In the genomic region with DNA sequence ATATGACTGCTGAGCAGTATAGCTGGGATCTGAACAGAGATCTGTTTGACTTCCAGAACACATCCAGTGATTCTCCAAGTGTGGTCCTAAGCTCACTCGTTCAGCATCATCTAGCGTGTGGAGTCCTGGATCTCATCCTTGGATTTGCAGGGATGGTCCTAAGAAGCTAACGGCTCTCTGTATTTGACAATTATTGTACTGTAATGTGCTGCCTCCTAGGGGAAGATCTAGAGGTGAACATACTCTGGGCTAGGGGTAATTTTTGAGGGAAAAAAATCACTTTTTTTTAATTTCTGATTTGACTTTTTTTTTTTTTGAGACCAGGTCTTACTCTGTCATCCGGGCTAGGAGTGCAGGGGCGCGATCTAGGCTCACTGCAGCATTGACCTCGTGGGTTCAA, we compare ENCODE assay signal across 1 cellular context.
TF ChIP-seq lines count a peak whose summit lies in the region.

No MANE protein-coding gene starts in this region.

TF ChIP-seq in HEK293, 187 proteins besides CTCF, POLR2A, EP300 and RAD21 (continued from another document):
- TF ChIP-seq, protein P1, sequence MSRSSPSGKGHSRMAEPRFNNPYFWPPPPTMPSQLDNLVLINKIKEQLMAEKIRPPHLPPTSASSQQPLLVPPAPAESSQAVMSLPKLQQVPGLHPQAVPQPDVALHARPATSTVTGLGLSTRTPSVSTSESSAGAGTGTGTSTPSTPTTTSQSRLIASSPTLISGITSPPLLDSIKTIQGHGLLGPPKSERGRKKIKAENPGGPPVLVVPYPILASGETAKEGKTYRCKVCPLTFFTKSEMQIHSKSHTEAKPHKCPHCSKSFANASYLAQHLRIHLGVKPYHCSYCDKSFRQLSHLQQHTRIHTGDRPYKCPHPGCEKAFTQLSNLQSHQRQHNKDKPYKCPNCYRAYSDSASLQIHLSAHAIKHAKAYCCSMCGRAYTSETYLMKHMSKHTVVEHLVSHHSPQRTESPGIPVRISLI (tag by site-specific recombination; IDR thresholded peaks at IDR 0.05), result peak; percentile 87
- TF ChIP-seq IKZF3 (tag by site-specific recombination; IDR thresholded peaks at IDR 0.05), result peak; percentile 83
- no peak for TF ChIP-seq ZXDB (tag by site-specific recombination; IDR thresholded peaks at IDR 0.05)
- TF ChIP-seq KLF8 (tag by site-specific recombination; IDR thresholded peaks at IDR 0.05), result no peak
- no peak for TF ChIP-seq ZNF274 (IDR thresholded peaks at IDR 0.05; ENCODE audit: low read length)
- no peak for TF ChIP-seq ZNF274 (tag by site-specific recombination; IDR thresholded peaks at IDR 0.05; ENCODE audit: borderline replicate concordance)
- TF ChIP-seq, protein P2, sequence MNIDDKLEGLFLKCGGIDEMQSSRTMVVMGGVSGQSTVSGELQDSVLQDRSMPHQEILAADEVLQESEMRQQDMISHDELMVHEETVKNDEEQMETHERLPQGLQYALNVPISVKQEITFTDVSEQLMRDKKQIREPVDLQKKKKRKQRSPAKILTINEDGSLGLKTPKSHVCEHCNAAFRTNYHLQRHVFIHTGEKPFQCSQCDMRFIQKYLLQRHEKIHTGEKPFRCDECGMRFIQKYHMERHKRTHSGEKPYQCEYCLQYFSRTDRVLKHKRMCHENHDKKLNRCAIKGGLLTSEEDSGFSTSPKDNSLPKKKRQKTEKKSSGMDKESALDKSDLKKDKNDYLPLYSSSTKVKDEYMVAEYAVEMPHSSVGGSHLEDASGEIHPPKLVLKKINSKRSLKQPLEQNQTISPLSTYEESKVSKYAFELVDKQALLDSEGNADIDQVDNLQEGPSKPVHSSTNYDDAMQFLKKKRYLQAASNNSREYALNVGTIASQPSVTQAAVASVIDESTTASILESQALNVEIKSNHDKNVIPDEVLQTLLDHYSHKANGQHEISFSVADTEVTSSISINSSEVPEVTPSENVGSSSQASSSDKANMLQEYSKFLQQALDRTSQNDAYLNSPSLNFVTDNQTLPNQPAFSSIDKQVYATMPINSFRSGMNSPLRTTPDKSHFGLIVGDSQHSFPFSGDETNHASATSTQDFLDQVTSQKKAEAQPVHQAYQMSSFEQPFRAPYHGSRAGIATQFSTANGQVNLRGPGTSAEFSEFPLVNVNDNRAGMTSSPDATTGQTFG (tag by site-specific recombination; IDR thresholded peaks at IDR 0.05; ENCODE audit: borderline replicate concordance), result no peak
